In genomic region chr7:143214789-143215679, GRCh38 we compare ENCODE assay signal across 8 cellular contexts. TPM values are rescaled to one million over a fixed set of nuclear protein-coding genes. Genes with fewer than 3 reads are reported as not detected.
A peak's percentile ranks its signal among the peaks of the same experiment; 100 is the strongest.
DNase-seq lines count a peak whose midpoint lies in the region; ATAC-seq, FAIRE-seq and TF ChIP-seq lines count a peak whose summit lies in the region.

No MANE protein-coding gene starts in this region.

- no peaks in the 10 kb centered on the region for H3K9me3 ChIP-seq in K562 (replicated peaks; ENCODE audit: control insufficient read depth, insufficient read depth, low read depth, low read length)

- no peaks in the 10 kb centered on the region for H3K36me3 Mint-ChIP-seq in T-helper 2 cell treated with Interferon-gamma antibody and Interleukin-4, amounts not matched to agents 5 μg/mL and 100 μg/mL, for 36 hours (ENCODE audit: low read depth)

- POLR2A ChIA-PET in K562 (lab: Yijun Ruan, JAX), result interaction anchor here (0.6 to 2.0 kb wide), 6 partner anchors 11 to 418 kb away, joined by 3 to 7 read pairs (median 4); no protein-coding TSS in a partner anchor

- no peaks in the 10 kb centered on the region for H3K4me1 ChIP-seq in K562 (replicated peaks in 1 of 2; ENCODE audit: control insufficient read depth in 2 of 2, insufficient read depth in 2 of 2, low read length in 2 of 2)

- H3K9ac ChIP-seq in K562 (ENCODE audit: insufficient read depth in 1 of 2, low read depth in 2 of 2, low read length in 2 of 2), result no peak overlapping the region

- no peak overlapping the region for H3K4me2 ChIP-seq in K562 (ENCODE audit: insufficient read depth, low read length)

- TF ChIP-seq CTCF in K562 (IDR thresholded peaks at IDR 0.05 in 2 of 3, conservative IDR thresholded peaks at IDR 0.05 in 1 of 3; ENCODE audit: insufficient read depth in 2 of 3, low read depth in 1 of 3, low read length in 3 of 3), result peak; percentile 100

- peak; percentile 99 for FAIRE-seq in K562 (lab: Jason Lieb, UNC)

- H3K27me3 ChIP-seq in K562 (ENCODE audit: control insufficient read depth in 2 of 2, insufficient read depth in 2 of 2, low read length in 2 of 2), result peaks cover 6 to 19% of the 10 kb centered on the region in 2 experiments; a peak in 4 of 5 replicates

- no peak overlapping the region for H3K27ac ChIP-seq in K562 (ENCODE audit: extremely low read depth, low read depth, low read length)

- peak; percentile 100 for TF ChIP-seq RAD21 in K562 (CRISPR knock-in tag; conservative IDR thresholded peaks at IDR 0.05 in 1 of 2, IDR thresholded peaks at IDR 0.05 in 1 of 2)

- H2AFZ ChIP-seq in K562 (ENCODE audit: low read depth, low read length), result no peak overlapping the region

- in situ Hi-C loops in K562 (cut with MboI), result loop anchor here (5.0 kb wide), 2 partner anchors 203 to 338 kb away; no protein-coding TSS in a partner anchor

- peaks cover 16% of the 10 kb centered on the region for H3K27me3 Mint-ChIP-seq in T-helper 2 cell treated with Interferon-gamma antibody and Interleukin-4, amounts not matched to agents 5 μg/mL and 100 μg/mL, for 36 hours (ENCODE audit: low read depth)

- H4K20me1 ChIP-seq in K562 (replicated peaks; ENCODE audit: control insufficient read depth, insufficient read depth, low read length), result no peaks in the 10 kb centered on the region

- H3K4me3 ChIP-seq in K562, result no peak overlapping the region

- no peak overlapping the region for H3K27ac Mint-ChIP-seq in T-helper 2 cell treated with Interferon-gamma antibody and Interleukin-4, amounts not matched to agents 5 μg/mL and 100 μg/mL, for 36 hours

- H3K79me2 ChIP-seq in K562 (ENCODE audit: control insufficient read depth, insufficient read depth, low read length), result no peaks in the 10 kb centered on the region

- H3K9me3 Mint-ChIP-seq in T-helper 2 cell treated with Interferon-gamma antibody and Interleukin-4, amounts not matched to agents 5 μg/mL and 100 μg/mL, for 36 hours, result no peaks in the 10 kb centered on the region

- H3K4me1 Mint-ChIP-seq in T-helper 2 cell treated with Interferon-gamma antibody and Interleukin-4, amounts not matched to agents 5 μg/mL and 100 μg/mL, for 36 hours (ENCODE audit: low read depth), result no peaks in the 10 kb centered on the region

- under 1% methylated on average over 8 of the region's 8 CpGs for WGBS in K562 (ENCODE audit: insufficient coverage, low coverage, missing lambda C conversion rate)

- no peaks in the 10 kb centered on the region for H3K36me3 ChIP-seq in K562 (ENCODE audit: control insufficient read depth, insufficient read depth, low read length)

- H3K4me3 Mint-ChIP-seq in T-helper 2 cell treated with Interferon-gamma antibody and Interleukin-4, amounts not matched to agents 5 μg/mL and 100 μg/mL, for 36 hours, result no peak overlapping the region

- peak; percentile 64 for DNase-seq in AG08396 (ENCODE audit: low spot score)
- peak; percentile 75 for DNase-seq in NCI-H2029 (lab: John Stamatoyannopoulos, UW)
- peak; percentile 59 for DNase-seq in T-helper 2 cell treated with Interferon-gamma antibody and Interleukin-4, amounts not matched to agents 5 μg/mL and 100 μg/mL, for 36 hours (ENCODE audit: low spot score)
- DNase-seq in K562 (ENCODE audit: extremely low read depth in 1 of 4, low spot score in 3 of 4), result peak; percentile 86 to 92 (median 90)
- peak; percentile 90 for DNase-seq in iPS-NIHi11 (ENCODE audit: low spot score)
- peak; percentile 65 for DNase-seq in stimulated activated CD4-positive, alpha-beta T cell treated with anti-CD3 and anti-CD28 coated beads, Interleukin-15, amount 100 ng/mL, for 24 hours

- intact Hi-C loops in K562 (cut with micrococcal nuclease), result loop anchor here (1.0 to 10.0 kb wide), 5 partner anchors 207 to 613 kb away; partner anchors contain the start of genes EPHB6 and TRPV6

- BruUV-seq in K562 (replicated peaks; lab: Mats Ljungman, UMichigan), result no TSS peak

- ATAC-seq in GM18858 (IDR thresholded peaks at IDR 0.05; ENCODE audit: unreplicated experiment) (peak; percentile 89), HG03039 (IDR thresholded peaks at IDR 0.05; ENCODE audit: unreplicated experiment) (peak; percentile 84), K562 (peak; percentile 97)

- TF ChIP-seq POLR2A in K562 (conservative IDR thresholded peaks at IDR 0.05), result no peak

- CTCF ChIA-PET in K562 (lab: Yijun Ruan, JAX; ENCODE audit: low intra/inter-chr PET ratio), result interaction anchor here (0.6 to 6.6 kb wide), 19 partner anchors 13 to 1111 kb away, joined by 3 to 222 read pairs (median 3); partner anchors contain the start of gene EPHB6

- H3K9me1 ChIP-seq in K562 (ENCODE audit: control insufficient read depth, insufficient read depth, low read length), result no peaks in the 10 kb centered on the region

- TF ChIP-seq EP300 in K562 (IDR thresholded peaks at IDR 0.05; ENCODE audit: low read length), result no peak

TF ChIP-seq in K562, 482 proteins besides CTCF, POLR2A, EP300 and RAD21 (continues in another document):
- TF ChIP-seq CREM (IDR thresholded peaks at IDR 0.05; ENCODE audit: low read depth) (0 out of 2 replicates have a peak, but pooled peaks have one; percentile 32), RB1 (IDR thresholded peaks at IDR 0.05; ENCODE audit: low read depth) (peak; percentile 84), PTTG1 (tag; IDR thresholded peaks at IDR 0.05; ENCODE audit: low read depth) (no peak), NONO (IDR thresholded peaks at IDR 0.05; ENCODE audit: low read depth in 2 of 2, low read length in 1 of 2) (0 out of 4 replicates have a peak, but pooled peaks of 1 of the 2 experiments have one; percentile 6), NCOA6 (IDR thresholded peaks at IDR 0.05) (peak; percentile 31; the same call in 1 of the 2 replicates), ZNF121 (CRISPR knock-in tag; conservative IDR thresholded peaks at IDR 0.05) (peak; percentile 85), CXXC5 (CRISPR knock-in tag; IDR thresholded peaks at IDR 0.05) (0 out of 2 replicates have a peak, but pooled peaks have one; percentile 8), TEAD4 (IDR thresholded peaks at IDR 0.05; ENCODE audit: low read length) (peak; percentile 62), TEAD4 (CRISPR knock-in tag; IDR thresholded peaks at IDR 0.05; ENCODE audit: borderline replicate concordance) (no peak), MAZ (CRISPR knock-in tag; conservative IDR thresholded peaks at IDR 0.05 in 1 of 2, IDR thresholded peaks at IDR 0.05 in 1 of 2) (peak in 1 of 2 experiments; percentile 23; a peak in 1 of 4 replicates)

RNA-seq across cellular contexts. Expression of gene TAS2R40, which starts 6.8 kb away (rescaled TPM):
- not detected in 2 replicates for total RNA-seq in K562 (2011; cell fraction: chromatin; rRNA removed; ENCODE audit: low replicate concordance)
- total RNA-seq in K562 (2011; cell fraction: nucleolus; rRNA removed), result not detected in 2 replicates
- total RNA-seq in K562 (2011; cell fraction: nucleoplasm; rRNA removed), result not detected in 2 replicates
- total RNA-seq in K562 (2014; rRNA removed), result not detected in 2 replicates
- not detected in 2 replicates for total RNA-seq in K562 (2014; rRNA removed; fragmentation: Illumina TruSeq; extraction: Trizol)
- not detected in 2 replicates for total RNA-seq in K562 (2015; rRNA removed; fragmentation: Illumina TruSeq; extraction: Trizol)
- total RNA-seq in K562 (2021), result not detected in 2 replicates
- not detected in 2 replicates for polyA plus RNA-seq in K562 (2011; rRNA removed)
- polyA plus RNA-seq in K562 (2011; cell fraction: cytosol; rRNA removed), result not detected in 2 replicates
- polyA plus RNA-seq in K562 (2011; cell fraction: nucleus; rRNA removed), result not detected in 2 replicates
- polyA plus RNA-seq in K562 (2012), result not detected in 2 replicates
- not detected in 2 replicates for polyA plus RNA-seq in K562 (2014; fragmentation: Illumina TruSeq; extraction: Trizol)
- polyA plus RNA-seq in K562 (2014; fragmentation: Nextera tagmentation; extraction: Ambion mirVana), result not detected
- polyA plus RNA-seq in K562 (2014; rRNA removed), result not detected in 2 replicates
- polyA minus RNA-seq in K562 (2011; rRNA and poly(A)+ RNA removed), result not detected in 2 replicates
- not detected in 2 replicates for polyA minus RNA-seq in K562 (2011; cell fraction: cytosol; rRNA and poly(A)+ RNA removed)
- not detected in 2 replicates for polyA minus RNA-seq in K562 (2011; cell fraction: nucleus; rRNA and poly(A)+ RNA removed)

RNA-seq across cellular contexts. Expression of gene TAS2R39, which starts 31.8 kb away (rescaled TPM):
- not detected in 2 replicates for total RNA-seq in K562 (2011; cell fraction: chromatin; rRNA removed; ENCODE audit: low replicate concordance)
- not detected in 2 replicates for total RNA-seq in K562 (2011; cell fraction: nucleolus; rRNA removed)
- not detected in 2 replicates for total RNA-seq in K562 (2011; cell fraction: nucleoplasm; rRNA removed)
- total RNA-seq in K562 (2014; rRNA removed), result not detected in 2 replicates
- not detected in 2 replicates for total RNA-seq in K562 (2014; rRNA removed; fragmentation: Illumina TruSeq; extraction: Trizol)
- total RNA-seq in K562 (2015; rRNA removed; fragmentation: Illumina TruSeq; extraction: Trizol), result not detected in 2 replicates
- not detected in 2 replicates for total RNA-seq in K562 (2021)
- polyA plus RNA-seq in K562 (2011; rRNA removed), result not detected in 2 replicates
- not detected in 2 replicates for polyA plus RNA-seq in K562 (2011; cell fraction: cytosol; rRNA removed)
- not detected in 2 replicates for polyA plus RNA-seq in K562 (2011; cell fraction: nucleus; rRNA removed)
- polyA plus RNA-seq in K562 (2012), result not detected in 2 replicates
- not detected in 2 replicates for polyA plus RNA-seq in K562 (2014; fragmentation: Illumina TruSeq; extraction: Trizol)
- not detected for polyA plus RNA-seq in K562 (2014; fragmentation: Nextera tagmentation; extraction: Ambion mirVana)
- not detected in 2 replicates for polyA plus RNA-seq in K562 (2014; rRNA removed)
- not detected in 2 replicates for polyA minus RNA-seq in K562 (2011; rRNA and poly(A)+ RNA removed)
- polyA minus RNA-seq in K562 (2011; cell fraction: cytosol; rRNA and poly(A)+ RNA removed), result not detected in 2 replicates
- not detected in 2 replicates for polyA minus RNA-seq in K562 (2011; cell fraction: nucleus; rRNA and poly(A)+ RNA removed)

RNA-seq across cellular contexts. Expression of gene GSTK1, which starts 48.2 kb away (rescaled TPM):
- total RNA-seq in K562 (2011; cell fraction: chromatin; rRNA removed; ENCODE audit: low replicate concordance), result 133 and 253 TPM in 2 replicates
- 236 and 238 TPM in 2 replicates for total RNA-seq in K562 (2011; cell fraction: nucleolus; rRNA removed)
- 199 TPM in 2 replicates for total RNA-seq in K562 (2011; cell fraction: nucleoplasm; rRNA removed)
- total RNA-seq in K562 (2014; rRNA removed) (233 TPM in 2 replicates), K562 (2014; rRNA removed; fragmentation: Illumina TruSeq; extraction: Trizol) (126 and 155 TPM in 2 replicates), K562 (2015; rRNA removed; fragmentation: Illumina TruSeq; extraction: Trizol) (178 and 183 TPM in 2 replicates), K562 (2021) (169 and 186 TPM in 2 replicates)
- polyA plus RNA-seq in K562 (2011; rRNA removed) (189 and 198 TPM in 2 replicates), K562 (2014; fragmentation: Illumina TruSeq; extraction: Trizol) (265 and 322 TPM in 2 replicates), K562 (2014; fragmentation: Nextera tagmentation; extraction: Ambion mirVana) (100 to 1,000 TPM; 392 to 441 TPM), K562 (2014; rRNA removed) (381 and 422 TPM in 2 replicates)
- 214 and 232 TPM in 2 replicates for polyA plus RNA-seq in K562 (2011; cell fraction: cytosol; rRNA removed)
- 383 and 452 TPM in 2 replicates for polyA plus RNA-seq in K562 (2011; cell fraction: nucleus; rRNA removed)
- polyA plus RNA-seq in K562 (2012), result 231 and 267 TPM in 2 replicates
- 86.7 and 96.7 TPM in 2 replicates for polyA minus RNA-seq in K562 (2011; rRNA and poly(A)+ RNA removed)
- 67.2 and 68.9 TPM in 2 replicates for polyA minus RNA-seq in K562 (2011; cell fraction: cytosol; rRNA and poly(A)+ RNA removed)
- 53.6 and 82.6 TPM in 2 replicates for polyA minus RNA-seq in K562 (2011; cell fraction: nucleus; rRNA and poly(A)+ RNA removed)
